In genomic region chr18:39796413-39796812, GRCh38 we compare ENCODE assay signal across 20 cellular contexts.
DNase-seq lines count a peak whose midpoint lies in the region; ATAC-seq and TF ChIP-seq lines count a peak whose summit lies in the region.
"Had no signal": no experiment of that assay in that cellular context is flagged by ENCODE, and none has a peak within 500 bp of the region (broad histone marks: within the 10 kb centered on the region; RNA-seq: fewer than 3 reads in every experiment).

No MANE protein-coding gene starts in this region.

- peaks cover 3% of the 10 kb centered on the region for H3K4me1 ChIP-seq in parathyroid adenoma
- no peaks in the 10 kb centered on the region for H3K4me1 ChIP-seq in colonic mucosa
- H3K4me1 ChIP-seq: neural progenitor cell, Peyer's patch had no signal

- ATAC-seq in HG03045 (IDR thresholded peaks at IDR 0.05; ENCODE audit: unreplicated experiment): no peak
- ATAC-seq: activated naive CD8-positive, alpha-beta T cell treated with anti-CD3 and anti-CD28 coated beads, Interleukin-2, amount 50 U/mL, for 24 hours had no signal

- H3K36me3 ChIP-seq in parathyroid adenoma (ENCODE audit: control insufficient read depth, insufficient read depth, low read length) (no peaks in the 10 kb centered on the region), colonic mucosa (no peaks in the 10 kb centered on the region)
- H3K36me3 ChIP-seq: brain microvascular endothelial cell, neural progenitor cell, Peyer's patch, spleen had no signal

- H3K27ac ChIP-seq in parathyroid adenoma (no peak overlapping the region), colonic mucosa (no peak overlapping the region)
- H3K27ac ChIP-seq: brain microvascular endothelial cell, neural progenitor cell, spleen had no signal

- H3K79me2 ChIP-seq in parathyroid adenoma: no peaks in the 10 kb centered on the region

- peak; percentile 71 for DNase-seq in NCI-H146 treated with DMSO at 0.1 percent for 48 hours (lab: John Stamatoyannopoulos, UW; ENCODE audit: unreplicated experiment)
- DNase-seq in NCI-H146 (lab: John Stamatoyannopoulos, UW): no peak
- peak; percentile 20 for DNase-seq in NCI-H226
- DNase-seq in erythroblast (lab: John Stamatoyannopoulos, UW): peak; percentile 70
- DNase-seq in pons (ENCODE audit: low spot score): no peak
- DNase-seq in colonic mucosa: no peak
- DNase-seq: activated CD4-positive, alpha-beta T cell treated with anti-CD3 and anti-CD28 coated beads for 48 hours; activated effector memory CD4-positive, alpha-beta T cell treated with Interleukin-2 at 50 U/mL for 16 hours; activated naive CD8-positive, alpha-beta T cell treated with anti-CD3 and anti-CD28 coated beads, Interleukin-2, amount 50 U/mL, for 24 hours; brain microvascular endothelial cell; cortex of kidney; NCI-H1092 treated with DMSO at 0.1 percent for 48 hours; NCI-H2171; NCI-H774; Peyer's patch; spleen had no signal

- no peak for TF ChIP-seq CTCF in parathyroid adenoma (IDR thresholded peaks at IDR 0.05)
- no peak for TF ChIP-seq CTCF in colonic mucosa (IDR thresholded peaks at IDR 0.05)

- no peaks in the 10 kb centered on the region for H3K9me3 ChIP-seq in parathyroid adenoma (ENCODE audit: control insufficient read depth, low read length)
- H3K9me3 ChIP-seq in colonic mucosa: no peaks in the 10 kb centered on the region
- H3K9me3 ChIP-seq: HAP-1, Peyer's patch had no signal

- H3K27me3 ChIP-seq in parathyroid adenoma (ENCODE audit: control insufficient read depth, insufficient read depth, low read length): no peaks in the 10 kb centered on the region
- no peaks in the 10 kb centered on the region for H3K27me3 ChIP-seq in colonic mucosa
- H3K27me3 ChIP-seq: brain microvascular endothelial cell, neural progenitor cell, Peyer's patch, spleen had no signal

- H3K4me2 ChIP-seq in parathyroid adenoma (ENCODE audit: low read length): no peak overlapping the region
- H3K4me2 ChIP-seq: neural progenitor cell had no signal

- intact Hi-C loops in colonic mucosa (cut with DNase I): no loop called here

- H3K9ac ChIP-seq in parathyroid adenoma (no peak overlapping the region), colonic mucosa (ENCODE audit: low read depth in 2 of 2, low read length in 2 of 2) (no peak overlapping the region)
- H3K9ac ChIP-seq: neural progenitor cell had no signal

- peak overlapping the region; percentile 38 for H2AFZ ChIP-seq in parathyroid adenoma
- H2AFZ ChIP-seq: neural progenitor cell had no signal

- no peak overlapping the region for H3K4me3 ChIP-seq in parathyroid adenoma (ENCODE audit: low read depth, low read length)
- no peak overlapping the region for H3K4me3 ChIP-seq in colonic mucosa
- H3K4me3 ChIP-seq: HAP-1, neural progenitor cell, spleen had no signal

- no peak for TF ChIP-seq POLR2A in erythroblast (IDR thresholded peaks at IDR 0.05; ENCODE audit: low read length)

Comparison
In these comparisons a context has a peak if more than half of its experiments do, and no peak if none do; other contexts are left out.
1. DNase-seq: peak in NCI-H146 treated with DMSO at 0.1 percent for 48 hours (single experiment), NCI-H226 (single experiment) and erythroblast (2 of 2); none in NCI-H146 (single experiment), pons (single experiment) and colonic mucosa (single experiment).